In genomic region chr9:20363233-20363632, GRCh38 we compare ENCODE assay signal across 21 cellular contexts.
"Had no signal": no experiment of that assay in that cellular context is flagged by ENCODE, and none has a peak within 500 bp of the region (broad histone marks: within the 10 kb centered on the region; RNA-seq: fewer than 3 reads in every experiment).

No MANE protein-coding gene starts in this region.

- DNase-seq: activated CD4-positive, alpha-beta T cell treated with anti-CD3 and anti-CD28 coated beads for 1 hour; activated naive CD4-positive, alpha-beta T cell; amniotic stem cell; effector memory CD8-positive, alpha-beta T cell; foreskin keratinocyte; hippocampal formation; left cardiac atrium; mesenchymal stem cell; natural killer cell; right lobe of liver; small intestine; stimulated activated CD4-positive, alpha-beta T cell treated with anti-CD3 and anti-CD28 coated beads, Interleukin-15, amount 100 ng/mL, for 24 hours; stimulated activated CD4-positive, alpha-beta T cell treated with anti-CD3 and anti-CD28 coated beads, Interleukin-4, amount 100 ng/mL, for 24 hours; stomach; T-helper 2 cell; trophoblast cell had no signal

- H3K27me3 Mint-ChIP-seq: activated T-helper 17 cell treated with anti-CD3 and anti-CD28 coated beads, Interleukin-2, amount 50 U/mL, for 72 hours; effector memory CD8-positive, alpha-beta T cell had no signal

- H3K4me3 ChIP-seq: right lobe of liver, stomach had no signal

- H3K27me3 ChIP-seq: foreskin keratinocyte, neutrophil, right lobe of liver, stomach had no signal

- H3K36me3 ChIP-seq: neutrophil, right lobe of liver had no signal

- H3K9me3 Mint-ChIP-seq: natural killer cell had no signal

- H3K9me3 ChIP-seq: neutrophil, right lobe of liver, stomach had no signal

- H3K4me3 Mint-ChIP-seq: activated T-helper 17 cell treated with anti-CD3 and anti-CD28 coated beads, Interleukin-2, amount 50 U/mL, for 72 hours; effector memory CD8-positive, alpha-beta T cell; natural killer cell; stimulated activated effector memory CD8-positive, alpha-beta T cell treated with anti-CD3 and anti-CD28 coated beads, Interleukin-12 subunit alpha, Interleukin-12 subunit beta, amount 100 ng/mL, for 72 hours had no signal

- ATAC-seq: activated T-helper 17 cell treated with anti-CD3 and anti-CD28 coated beads, Interleukin-2, amount 50 U/mL, for 72 hours; effector memory CD8-positive, alpha-beta T cell; foreskin keratinocyte; left cardiac atrium; natural killer cell; right lobe of liver; stimulated activated effector memory CD8-positive, alpha-beta T cell treated with anti-CD3 and anti-CD28 coated beads, Interleukin-12 subunit alpha, Interleukin-12 subunit beta, amount 100 ng/mL, for 72 hours had no signal

- H3K27ac ChIP-seq: foreskin keratinocyte, neutrophil, parathyroid adenoma, right lobe of liver, stomach, VCaP had no signal

- H3K4me1 ChIP-seq: foreskin keratinocyte, right lobe of liver had no signal

- H3K9ac ChIP-seq: parathyroid adenoma had no signal

- H3K27ac Mint-ChIP-seq: activated T-helper 17 cell treated with anti-CD3 and anti-CD28 coated beads, Interleukin-2, amount 50 U/mL, for 72 hours; natural killer cell had no signal
